Comparison of ENCODE assay signal across 10 cellular contexts in the genomic region with DNA sequence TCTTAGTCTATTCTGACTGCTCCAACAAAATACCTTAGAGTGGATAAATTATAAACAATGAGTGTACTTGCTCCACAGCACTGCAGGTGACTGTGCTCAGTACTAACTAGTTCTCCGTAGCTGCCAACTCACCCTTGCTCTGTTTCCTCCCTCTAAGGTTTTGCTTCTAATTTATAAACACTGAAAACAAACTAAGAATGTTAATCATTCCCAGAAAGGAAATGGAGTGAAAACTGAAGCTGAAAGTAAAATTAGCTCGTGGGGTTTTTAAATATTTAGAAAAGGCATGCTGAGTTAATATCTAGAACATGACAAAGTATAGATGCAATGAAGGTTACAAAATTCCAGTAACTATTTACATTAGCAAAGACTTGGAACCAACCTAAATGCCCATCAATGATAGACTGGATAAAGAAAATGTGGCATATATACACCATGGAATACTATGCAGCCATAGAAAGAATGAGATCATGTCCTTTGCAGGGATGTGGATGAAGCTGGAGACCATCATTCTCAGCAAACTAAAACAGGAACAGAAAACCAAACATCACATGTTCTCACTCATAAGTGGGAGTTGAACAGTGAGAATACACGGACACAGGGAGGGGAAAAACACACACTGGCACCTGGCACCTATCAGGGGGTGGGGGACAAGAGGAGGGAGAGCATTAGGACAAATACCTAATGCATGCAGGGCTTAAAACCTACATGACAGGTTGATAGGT. TPM values are rescaled to one million over a fixed set of nuclear protein-coding genes. Genes with fewer than 3 reads are reported as not detected.
A peak's percentile ranks its signal among the peaks of the same experiment; 100 is the strongest.
DNase-seq lines count a peak whose midpoint lies in the region; ATAC-seq and TF ChIP-seq lines count a peak whose summit lies in the region.
"Not testable (repeated sequence)": the region's sequence is repeated elsewhere in the genome, so short reads cannot be mapped to it uniquely, and the experiment has no call there.
"Had no signal": no experiment of that assay in that cellular context is flagged by ENCODE, and none has a peak within 500 bp of the region (broad histone marks: within the 10 kb centered on the region; RNA-seq: fewer than 3 reads in every experiment).

No MANE protein-coding gene starts in this region.

- peaks cover 33% of the 10 kb centered on the region for H3K4me1 Mint-ChIP-seq in activated naive CD8-positive, alpha-beta T cell treated with anti-CD3 and anti-CD28 coated beads for 36 hours

- not testable (repeated sequence) for H3K27me3 Mint-ChIP-seq in activated naive CD8-positive, alpha-beta T cell treated with anti-CD3 and anti-CD28 coated beads for 36 hours

- not testable (repeated sequence) for H3K9me3 Mint-ChIP-seq in activated naive CD8-positive, alpha-beta T cell treated with anti-CD3 and anti-CD28 coated beads for 36 hours

- peak; percentile 91 for ATAC-seq in GM19025 (IDR thresholded peaks at IDR 0.05; ENCODE audit: low read depth, unreplicated experiment)
- peak; percentile 82 for ATAC-seq in GM21526 (IDR thresholded peaks at IDR 0.05; ENCODE audit: low FRiP score, unreplicated experiment)
- ATAC-seq in HG02938 (IDR thresholded peaks at IDR 0.05; ENCODE audit: unreplicated experiment), result peak; percentile 88
- ATAC-seq in HG03432 (IDR thresholded peaks at IDR 0.05; ENCODE audit: unreplicated experiment), result peak; percentile 95

- H3K27ac Mint-ChIP-seq in activated naive CD8-positive, alpha-beta T cell treated with anti-CD3 and anti-CD28 coated beads for 36 hours, result peak overlapping the region; percentile 75

- peak; percentile 44 for DNase-seq in GM10266 (ENCODE audit: extremely low spot score)
- peak; percentile 51 for DNase-seq in activated CD4-positive, alpha-beta T cell treated with anti-CD3 and anti-CD28 coated beads for 48 hours
- DNase-seq in activated naive CD8-positive, alpha-beta T cell treated with anti-CD3 and anti-CD28 coated beads for 36 hours, result peak; percentile 23
- DNase-seq in stimulated activated CD4-positive, alpha-beta T cell treated with anti-CD3 and anti-CD28 coated beads, Interleukin-4, amount 100 ng/mL, for 1 hour, result peak; percentile 22

- not testable (repeated sequence) for H3K4me3 Mint-ChIP-seq in activated naive CD8-positive, alpha-beta T cell treated with anti-CD3 and anti-CD28 coated beads for 36 hours

- not testable (repeated sequence) for TF ChIP-seq CTCF in GM10266 (IDR thresholded peaks at IDR 0.05; ENCODE audit: control insufficient read depth, insufficient read depth, low read depth, missing control alignments)

- not testable (repeated sequence) for H3K36me3 Mint-ChIP-seq in activated naive CD8-positive, alpha-beta T cell treated with anti-CD3 and anti-CD28 coated beads for 36 hours

RNA-seq across cellular contexts. Expression of a gene that starts 27.2 kb away (rescaled TPM):
- total RNA-seq in activated naive CD8-positive, alpha-beta T cell treated with anti-CD3 and anti-CD28 coated beads for 36 hours, result 100 to 1,000 TPM; 186 to 187 TPM
- total RNA-seq: Calu3, hepatocyte had no signal

Comparison
In these comparisons a context has a peak if more than half of its experiments do, and no peak if none do; other contexts are left out.
1. Peak in every context shown above with its lines: DNase-seq and ATAC-seq.